In the genomic region with DNA sequence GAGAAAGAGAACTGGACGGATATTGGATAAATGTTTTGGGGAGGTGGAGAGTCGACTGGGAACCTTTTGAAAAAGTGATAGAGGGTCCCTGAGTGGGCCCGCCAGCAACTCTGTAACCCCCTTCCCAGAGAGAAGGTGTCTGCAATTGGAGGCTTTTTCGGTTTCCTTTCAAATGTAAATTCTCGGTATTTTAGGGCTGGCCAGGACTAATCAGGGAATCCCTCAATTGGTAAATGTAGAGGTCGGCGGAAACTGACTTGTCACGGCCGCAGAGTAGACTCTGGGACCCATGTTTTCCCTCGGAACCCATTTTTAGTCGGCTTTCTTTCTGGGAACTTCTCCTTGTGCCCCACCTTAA, we compare ENCODE assay signal across 7 cellular contexts. TPM values are rescaled to one million over a fixed set of nuclear protein-coding genes. Genes with fewer than 3 reads are reported as not detected.
DNase-seq lines count a peak whose midpoint lies in the region; ATAC-seq, FAIRE-seq and TF ChIP-seq lines count a peak whose summit lies in the region.

No MANE protein-coding gene starts in this region.

- peaks cover 47% of the 10 kb centered on the region for H3K79me2 ChIP-seq in PC-3 (ENCODE audit: low read length)

- no peak for TF ChIP-seq CTCF in GM12875 (IDR thresholded peaks at IDR 0.05; ENCODE audit: borderline replicate concordance, insufficient read depth, low read depth, low read length)
- TF ChIP-seq CTCF in PC-3 (conservative IDR thresholded peaks at IDR 0.05; ENCODE audit: low read depth, low read length): no peak
- TF ChIP-seq CTCF in esophagus muscularis mucosa (IDR thresholded peaks at IDR 0.05): no peak
- TF ChIP-seq CTCF in ovary (IDR thresholded peaks at IDR 0.05): no peak

- 0 out of 2 replicates have a peak, but pooled peaks cover 4% of the 10 kb centered on the region for H4K20me1 ChIP-seq in PC-3 (ENCODE audit: low read length)

- H3K9me3 ChIP-seq in PC-3 (ENCODE audit: low read length) (no peaks in the 10 kb centered on the region), esophagus muscularis mucosa (no peaks in the 10 kb centered on the region), ovary (no peaks in the 10 kb centered on the region)

- H3K27ac ChIP-seq in PC-3 (ENCODE audit: low read length) (peak overlapping the region; percentile 70), esophagus muscularis mucosa (replicated peaks in 1 of 4) (peak overlapping the region; percentile 35 to 66 (median 51)), ovary (no peak overlapping the region)

- H3K9me2 ChIP-seq in PC-3 (replicated peaks; ENCODE audit: low read length): no peaks in the 10 kb centered on the region

- WGBS in esophagus muscularis mucosa: 0% methylated on average over 11 of the region's 11 CpGs
- 0 to 1% (median 0%) methylated on average over 11 of the region's 11 CpGs for WGBS in ovary, 3 donors

- H3K4me1 ChIP-seq in PC-3 (ENCODE audit: insufficient read depth, low read length): peaks cover 20% of the 10 kb centered on the region
- peaks cover 9 to 18% (median 15%) of the 10 kb centered on the region in 4 donors for H3K4me1 ChIP-seq in esophagus muscularis mucosa
- H3K4me1 ChIP-seq in ovary (ENCODE audit: insufficient read depth): peaks cover 1% of the 10 kb centered on the region

- DNase-seq in PC-3 (no peak), esophagus muscularis mucosa (ENCODE audit: extremely low spot score) (no peak), ovary (no peak), GM19239 (ENCODE audit: insufficient read length, low spot score) (no peak), hypothalamus (lab: John Stamatoyannopoulos, UW) (no peak), dedifferentiated amniotic fluid mesenchymal stem cell (ENCODE audit: extremely low spot score) (no peak)

- peak overlapping the region; percentile 94 for H3K4me2 ChIP-seq in PC-3 (ENCODE audit: low read length)

- no peak for FAIRE-seq in GM19239 (lab: Jason Lieb, UNC)

- H3K36me3 ChIP-seq in PC-3 (ENCODE audit: low read depth, low read length) (peaks cover 18% of the 10 kb centered on the region), esophagus muscularis mucosa (peaks cover 0 to 14% (median 6%) of the 10 kb centered on the region in 4 donors), ovary (no peaks in the 10 kb centered on the region)

- TSS peak; percentile 64 for BruUV-seq in PC-3 (replicated peaks; lab: Mats Ljungman, UMichigan)

- peak; percentile 17; the same call in 1 of the 2 replicates for ATAC-seq in PC-3

- POLR2A ChIA-PET in PC-3 (lab: Charles Lee; ENCODE audit: unreplicated experiment): no interaction called here

- H2AFZ ChIP-seq in PC-3 (ENCODE audit: low read length): peak overlapping the region; percentile 83

- peak overlapping the region; percentile 97 for H3K9ac ChIP-seq in PC-3 (ENCODE audit: low read length)

- TF ChIP-seq POLR2A in esophagus muscularis mucosa (IDR thresholded peaks at IDR 0.05; ENCODE audit: low read depth): no peak
- no peak for TF ChIP-seq POLR2A in ovary (IDR thresholded peaks at IDR 0.05)

- H3F3A ChIP-seq in PC-3 (ENCODE audit: low read length, unreplicated experiment): no peaks in the 10 kb centered on the region

- CTCF ChIA-PET in PC-3 (lab: Charles Lee): no interaction called here

- H3K4me3 ChIP-seq in GM12875 (ENCODE audit: low read depth, low read length) (peak overlapping the region; percentile 81), PC-3 (ENCODE audit: low read length) (peak overlapping the region; percentile 97), esophagus muscularis mucosa (peak overlapping the region; percentile 69 to 79 (median 72)), ovary (peak overlapping the region; percentile 65)

- intact Hi-C loops in PC-3 (cut with micrococcal nuclease) (loop anchor here (10.0 kb wide), 1 partner anchor 73 kb away; a partner anchor contains a TSS), esophagus muscularis mucosa (cut with DNase I) (loop anchor here (5.0 to 10.0 kb wide), 2 partner anchors 47 to 70 kb away; a partner anchor contains a TSS), ovary (cut with DNase I) (loop anchor here in 1 of 4 donors (10.0 kb wide), 1 partner anchor 167 kb away; a partner anchor contains a TSS)

- no peaks in the 10 kb centered on the region for H3K27me3 ChIP-seq in PC-3 (ENCODE audit: low read length)
- H3K27me3 ChIP-seq in esophagus muscularis mucosa: no peaks in the 10 kb centered on the region
- H3K27me3 ChIP-seq in ovary: no peaks in the 10 kb centered on the region

- no peak for TF ChIP-seq EP300 in esophagus muscularis mucosa (IDR thresholded peaks at IDR 0.05)
- no peak for TF ChIP-seq EP300 in ovary (IDR thresholded peaks at IDR 0.05)

RNA-seq across cellular contexts. Expression of a gene that starts 0.5 kb away (rescaled TPM):
- total RNA-seq in PC-3 (2014; rRNA removed) (134 and 185 TPM in 2 replicates), esophagus muscularis mucosa (1 to 10 TPM in 3 of 4 donors, under 1 TPM in 1; 0.83 to 2.8 (median 2.2) TPM), ovary (1 to 10 TPM; 3.5 to 9.2 (median 6.2) TPM)
- 10 to 100 TPM in 1 of 2 donors, 1 to 10 TPM in 1; 6.7 to 13.9 TPM for polyA plus RNA-seq in ovary

RNA-seq across cellular contexts. Expression of a gene that starts 21.9 kb away (rescaled TPM):
- total RNA-seq in PC-3 (2014; rRNA removed) (22.1 and 27.8 TPM in 2 replicates), esophagus muscularis mucosa (1 to 10 TPM in 2 of 4 donors, under 1 TPM in 1, not detected in 1; 0.66 to 2.4 (median 2.2) TPM), ovary (1 to 10 TPM; 2.3 to 6.4 (median 4.2) TPM)
- 1 to 10 TPM; 4.3 to 9.6 TPM for polyA plus RNA-seq in ovary

Comparison
In these comparisons a context has a peak if more than half of its experiments do, and no peak if none do; other contexts are left out.
1. H3K27ac ChIP-seq: peak in PC-3 (single experiment) and esophagus muscularis mucosa (4 of 4); none in ovary (0 of 2).
2. RNA of a gene that starts 0.5 kb away (total RNA-seq): 134 to 185 TPM in PC-3; 3.5 to 9.2 TPM in ovary and 0.83 to 2.8 TPM in esophagus muscularis mucosa; every median in the first group is over 10 times any median in the second.
3. Peak in every context shown above with its lines, with median percentiles within 50 percentile points of each other: H3K4me3 ChIP-seq.